ENCODE assay signal across 8 cellular contexts in the genomic region with DNA sequence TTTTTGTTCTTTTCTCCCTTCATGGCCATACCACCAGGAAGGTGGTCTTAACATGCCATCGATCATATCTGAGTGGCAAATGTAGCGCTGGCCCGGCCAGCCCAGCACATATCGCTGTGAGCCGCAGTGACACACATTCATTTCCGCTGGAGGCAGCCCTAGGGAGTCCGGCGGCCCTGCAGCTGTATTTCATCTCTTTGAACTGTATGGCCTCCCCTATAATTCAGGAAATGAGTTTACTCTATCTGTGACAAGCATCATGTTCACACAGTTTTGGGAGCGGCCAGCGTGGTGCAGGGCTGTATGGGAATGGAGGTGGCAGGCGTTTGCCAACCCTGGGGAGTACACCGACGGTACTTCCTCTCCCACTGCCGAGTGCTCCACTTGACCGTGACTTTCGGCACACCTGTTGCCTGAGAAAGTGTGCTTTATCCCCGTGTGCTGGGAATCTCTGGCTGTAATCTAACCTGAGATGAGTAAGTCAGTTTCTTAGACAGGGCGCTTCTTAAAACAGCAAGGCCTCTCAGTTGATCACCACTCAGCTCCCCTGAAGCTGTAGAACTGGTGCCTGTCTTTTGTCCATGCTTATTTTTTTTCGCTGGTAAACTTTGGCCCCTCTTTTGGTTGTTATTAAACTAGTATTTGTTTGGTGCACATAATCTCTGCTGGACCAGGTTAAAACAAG.
A peak's percentile ranks its signal among the peaks of the same experiment; 100 is the strongest.
DNase-seq lines count a peak whose midpoint lies in the region; ATAC-seq, FAIRE-seq and TF ChIP-seq lines count a peak whose summit lies in the region.
"Had no signal": no experiment of that assay in that cellular context is flagged by ENCODE, and none has a peak within 500 bp of the region (broad histone marks: within the 10 kb centered on the region; RNA-seq: fewer than 3 reads in every experiment).

No MANE protein-coding gene starts in this region.

- ATAC-seq in GM19395 (IDR thresholded peaks at IDR 0.05; ENCODE audit: unreplicated experiment) (peak; percentile 83), HG03175 (IDR thresholded peaks at IDR 0.05; ENCODE audit: unreplicated experiment) (peak; percentile 88)
- ATAC-seq in activated naive CD8-positive, alpha-beta T cell treated with anti-CD3 and anti-CD28 coated beads, Interleukin-2, amount 10 ng/mL, durations not matched to agents 7 days and 5 days (ENCODE audit: low read depth), result peak; percentile 94

- no peaks in the 10 kb centered on the region for H3K9me3 ChIP-seq in trophoblast cell (ENCODE audit: insufficient read depth, low read depth, low read length)
- H3K9me3 ChIP-seq: psoas muscle had no signal

- no peak overlapping the region for H2BK5ac ChIP-seq in trophoblast cell (ENCODE audit: low read depth, low read length, poor library complexity)

- no peak overlapping the region for H4K12ac ChIP-seq in trophoblast cell (ENCODE audit: low read depth, low read length)

- H3K9me3 Mint-ChIP-seq in activated naive CD8-positive, alpha-beta T cell treated with anti-CD3 and anti-CD28 coated beads, Interleukin-2, amount 10 ng/mL, durations not matched to agents 7 days and 5 days, result peaks cover 1% of the 10 kb centered on the region

- peaks cover 12 to 20% of the 10 kb centered on the region in 2 experiments for H3K4me1 ChIP-seq in trophoblast cell (ENCODE audit: control insufficient read depth in 1 of 2, insufficient read depth in 2 of 2, low read length in 2 of 2)
- H3K4me1 ChIP-seq: psoas muscle had no signal

- no peak overlapping the region for H3K4me3 ChIP-seq in trophoblast cell (ENCODE audit: low read depth, low read length)
- H3K4me3 ChIP-seq: psoas muscle had no signal

- TF ChIP-seq CTCF in GM10266 (IDR thresholded peaks at IDR 0.05; ENCODE audit: control insufficient read depth, insufficient read depth, low read depth, missing control alignments), result no peak

- H2AK5ac ChIP-seq in trophoblast cell (ENCODE audit: low read length), result no peak overlapping the region

- no peak overlapping the region for H3K18ac ChIP-seq in trophoblast cell (ENCODE audit: low read length)

- peak overlapping the region; percentile 92 for H3K27ac Mint-ChIP-seq in activated naive CD8-positive, alpha-beta T cell treated with anti-CD3 and anti-CD28 coated beads, Interleukin-2, amount 10 ng/mL, durations not matched to agents 7 days and 5 days

- no CpG with 5 or more reads among the region's 19 CpGs for WGBS in trophoblast cell (ENCODE audit: extremely low coverage, insufficient coverage, insufficient read length)

- H2BK12ac ChIP-seq in trophoblast cell (ENCODE audit: low read length), result peak overlapping the region; percentile 61

- peak overlapping the region; percentile 26 for H2BK120ac ChIP-seq in trophoblast cell (ENCODE audit: insufficient read depth, low read length, poor library complexity)

- no peaks in the 10 kb centered on the region for H3K27me3 Mint-ChIP-seq in activated naive CD8-positive, alpha-beta T cell treated with anti-CD3 and anti-CD28 coated beads, Interleukin-2, amount 10 ng/mL, durations not matched to agents 7 days and 5 days

- H3K36me3 Mint-ChIP-seq in activated naive CD8-positive, alpha-beta T cell treated with anti-CD3 and anti-CD28 coated beads, Interleukin-2, amount 10 ng/mL, durations not matched to agents 7 days and 5 days, result peaks cover 11% of the 10 kb centered on the region

- peaks cover 38% of the 10 kb centered on the region for H3K4me1 Mint-ChIP-seq in activated naive CD8-positive, alpha-beta T cell treated with anti-CD3 and anti-CD28 coated beads, Interleukin-2, amount 10 ng/mL, durations not matched to agents 7 days and 5 days

- peak overlapping the region; percentile 10 for H3K14ac ChIP-seq in trophoblast cell (ENCODE audit: low read length)

- POLR2A ChIA-PET in activated naive CD8-positive, alpha-beta T cell treated with anti-CD3 and anti-CD28 coated beads, Interleukin-2, amount 10 ng/mL, durations not matched to agents 7 days and 5 days (lab: Charles Lee), result interaction anchor here (0.9 to 1.4 kb wide), 4 partner anchors 14 to 368 kb away, joined by 3 to 6 read pairs (median 3); no protein-coding TSS in a partner anchor

- no peak overlapping the region for H3K23ac ChIP-seq in trophoblast cell (ENCODE audit: low read length)

- H3K27me3 ChIP-seq in trophoblast cell (ENCODE audit: insufficient read depth, low read length), result no peaks in the 10 kb centered on the region

- H3K4me2 ChIP-seq in trophoblast cell (ENCODE audit: low read length), result no peak overlapping the region

- no peak overlapping the region for H2AFZ ChIP-seq in trophoblast cell (ENCODE audit: insufficient read depth, low read length, poor library complexity)

- H3K27ac ChIP-seq in trophoblast cell (ENCODE audit: low read depth, low read length), result no peak overlapping the region
- H3K27ac ChIP-seq: psoas muscle had no signal

- H3K4me3 Mint-ChIP-seq in activated naive CD8-positive, alpha-beta T cell treated with anti-CD3 and anti-CD28 coated beads, Interleukin-2, amount 10 ng/mL, durations not matched to agents 7 days and 5 days, result peak overlapping the region; percentile 72

- H3K36me3 ChIP-seq in trophoblast cell (ENCODE audit: control insufficient read depth in 1 of 2, insufficient read depth in 2 of 2, low read length in 2 of 2), result no peaks in the 10 kb centered on the region

- H4K91ac ChIP-seq in trophoblast cell (ENCODE audit: low read depth, low read length), result no peak overlapping the region

- no peak overlapping the region for H3K4ac ChIP-seq in trophoblast cell (ENCODE audit: low read depth, low read length)

- H4K8ac ChIP-seq in trophoblast cell (ENCODE audit: low read depth, low read length), result no peak overlapping the region

- H3K79me2 ChIP-seq in trophoblast cell (ENCODE audit: control insufficient read depth, insufficient read depth, low read length, poor library complexity), result no peaks in the 10 kb centered on the region

- H3K79me1 ChIP-seq in trophoblast cell (ENCODE audit: low read length), result peaks cover 7% of the 10 kb centered on the region

- H3K9ac ChIP-seq in trophoblast cell (ENCODE audit: low read length), result no peak overlapping the region

- DNase-seq in SW480 (ENCODE audit: low spot score) (peak; percentile 9), trophoblast cell (peak; percentile 38 to 50), GM10266 (ENCODE audit: extremely low spot score) (no peak), urothelium cell line (ENCODE audit: low spot score) (no peak)
- peak; percentile 63 for DNase-seq in activated naive CD8-positive, alpha-beta T cell treated with anti-CD3 and anti-CD28 coated beads, Interleukin-2, amount 10 ng/mL, durations not matched to agents 7 days and 5 days
- DNase-seq: psoas muscle had no signal

- FAIRE-seq in urothelium cell line (lab: Jason Lieb, UNC), result no peak

Comparison
In these comparisons a context has a peak if more than half of its experiments do, and no peak if none do; other contexts are left out.
1. DNase-seq: peak in SW480 (single experiment), activated naive CD8-positive, alpha-beta T cell treated with anti-CD3 and anti-CD28 coated beads, Interleukin-2, amount 10 ng/mL, durations not matched to agents 7 days and 5 days (single experiment) and trophoblast cell (2 of 2); none in GM10266 (single experiment) and urothelium cell line (single experiment).
2. Peak in every context shown above with its lines, with median percentiles within 50 percentile points of each other: ATAC-seq.